ENCODE assay signal across 36 cellular contexts in genomic region chr12:3679831-3680230, GRCh38.
"Had no signal": no experiment of that assay in that cellular context is flagged by ENCODE, and none has a peak within 500 bp of the region (broad histone marks: within the 10 kb centered on the region; RNA-seq: fewer than 3 reads in every experiment).

No MANE protein-coding gene starts in this region.

- H3K4me3 Mint-ChIP-seq: activated B cell treated with CpG ODN at 0.5 μM for 24 hours; activated CD4-positive, alpha-beta memory T cell treated with anti-CD3 and anti-CD28 coated beads for 36 hours; activated CD4-positive, alpha-beta T cell treated with anti-CD3 and anti-CD28 coated beads, Interleukin-2, amount 10 ng/mL, durations not matched to agents 24 days and 14 days; activated CD8-positive, alpha-beta T cell treated with anti-CD3 and anti-CD28 coated beads for 36 hours; activated naive CD4-positive, alpha-beta T cell treated with anti-CD3 and anti-CD28 coated beads, Interleukin-2, amount 10 ng/mL, durations not matched to agents 7 days and 5 days; activated naive CD4-positive, alpha-beta T cell treated with anti-CD3 and anti-CD28 coated beads, Interleukin-2, amount 50 U/mL, for 24 hours; activated naive CD8-positive, alpha-beta T cell; activated naive CD8-positive, alpha-beta T cell treated with anti-CD3 and anti-CD28 coated beads, Interleukin-2, amount 10 ng/mL, durations not matched to agents 7 days and 5 days; activated naive CD8-positive, alpha-beta T cell treated with anti-CD3 and anti-CD28 coated beads, Interleukin-2, amount 50 U/mL, for 24 hours; activated T-helper 1 cell treated with anti-CD3 and anti-CD28 coated beads, Interleukin-12 subunit alpha, Interleukin-12 subunit beta, Interleukin-2, Interleukin-4 antibody, amounts not matched to agents 30 ng/mL and 10 ng/mL and 1 ng/mL, durations not matched to agents 14 hours and 24 hours and 36 hours; brain; central memory CD8-positive, alpha-beta T cell; T-helper 1 cell treated with Interleukin-12 subunit alpha and Interleukin-12 subunit beta and Interleukin-4 antibody, amounts not matched to agents 30 μg/mL and 1 μg/mL, for 36 hours; T-helper 2 cell treated with Interferon-gamma antibody and Interleukin-4, amounts not matched to agents 5 μg/mL and 100 μg/mL, for 36 hours had no signal

- H3K36me3 Mint-ChIP-seq: brain had no signal

- DNase-seq: activated B cell treated with CpG ODN at 0.5 μM for 24 hours; activated CD4-positive, alpha-beta memory T cell treated with anti-CD3 and anti-CD28 coated beads for 36 hours; activated CD4-positive, alpha-beta T cell treated with anti-CD3 and anti-CD28 coated beads for 4 hours; activated CD4-positive, alpha-beta T cell treated with anti-CD3 and anti-CD28 coated beads, Interleukin-2, amount 10 ng/mL, durations not matched to agents 24 days and 14 days; activated CD4-positive, alpha-beta T cell treated with anti-CD3 and anti-CD28 coated beads, Interleukin-2, amount 50 U/mL, for 1 hour; activated CD4-positive, alpha-beta T cell treated with anti-CD3 and anti-CD28 coated beads, Interleukin-2, amount 50 U/mL, for 4 hours; activated CD4-positive, CD25-positive, alpha-beta regulatory T cell treated with anti-CD3 and anti-CD28 coated beads, Interleukin-2, amount 50 U/mL, for 72 hours; activated CD8-positive, alpha-beta memory T cell treated with anti-CD3 and anti-CD28 coated beads, Interleukin-2, amount 50 U/mL, for 4 hours; activated CD8-positive, alpha-beta T cell treated with anti-CD3 and anti-CD28 coated beads for 36 hours; activated effector memory CD4-positive, alpha-beta T cell treated with Interleukin-2 at 50 U/mL for 16 hours; activated gamma-delta T cell; activated naive CD4-positive, alpha-beta T cell treated with anti-CD3 and anti-CD28 coated beads, Interleukin-2, amount 10 ng/mL, durations not matched to agents 7 days and 5 days; activated naive CD4-positive, alpha-beta T cell treated with Interleukin-2 at 50 U/mL for 16 hours; activated naive CD8-positive, alpha-beta T cell treated with anti-CD3 and anti-CD28 coated beads, Interleukin-2, amount 10 ng/mL, durations not matched to agents 7 days and 5 days; activated naive CD8-positive, alpha-beta T cell treated with anti-CD3 and anti-CD28 coated beads, Interleukin-2, amount 50 U/mL, for 24 hours; activated T-cell treated with anti-CD3 and anti-CD28 coated beads for 4 hours; activated T-cell treated with anti-CD3 and anti-CD28 coated beads, Interleukin-2, amount 50 U/mL, for 1 hour; activated T-cell treated with anti-CD3 and anti-CD28 coated beads, Interleukin-2, amount 50 U/mL, for 48 hours; amygdala; anterior cingulate cortex; caudate nucleus; cerebellar nuclear complex; T-helper 1 cell; T-helper 2 cell; T-helper 9 cell had no signal

- H3K4me1 Mint-ChIP-seq: activated B cell treated with CpG ODN at 0.5 μM for 24 hours; activated CD4-positive, alpha-beta T cell treated with anti-CD3 and anti-CD28 coated beads, Interleukin-2, amount 10 ng/mL, durations not matched to agents 24 days and 14 days; activated naive CD4-positive, alpha-beta T cell treated with anti-CD3 and anti-CD28 coated beads, Interleukin-2, amount 10 ng/mL, durations not matched to agents 7 days and 5 days; activated naive CD4-positive, alpha-beta T cell treated with anti-CD3 and anti-CD28 coated beads, Interleukin-2, amount 50 U/mL, for 24 hours; activated naive CD8-positive, alpha-beta T cell treated with anti-CD3 and anti-CD28 coated beads, Interleukin-2, amount 50 U/mL, for 24 hours had no signal

- H3K27ac Mint-ChIP-seq: activated B cell treated with CpG ODN at 0.5 μM for 24 hours; activated CD4-positive, alpha-beta memory T cell treated with anti-CD3 and anti-CD28 coated beads for 36 hours; activated CD4-positive, alpha-beta T cell treated with anti-CD3 and anti-CD28 coated beads, Interleukin-2, amount 10 ng/mL, durations not matched to agents 24 days and 14 days; activated CD8-positive, alpha-beta T cell treated with anti-CD3 and anti-CD28 coated beads for 36 hours; activated naive CD4-positive, alpha-beta T cell treated with anti-CD3 and anti-CD28 coated beads, Interleukin-2, amount 10 ng/mL, durations not matched to agents 7 days and 5 days; activated naive CD4-positive, alpha-beta T cell treated with anti-CD3 and anti-CD28 coated beads, Interleukin-2, amount 50 U/mL, for 24 hours; activated naive CD8-positive, alpha-beta T cell; activated naive CD8-positive, alpha-beta T cell treated with anti-CD3 and anti-CD28 coated beads, Interleukin-2, amount 10 ng/mL, durations not matched to agents 7 days and 5 days; activated naive CD8-positive, alpha-beta T cell treated with anti-CD3 and anti-CD28 coated beads, Interleukin-2, amount 50 U/mL, for 24 hours; activated T-helper 1 cell treated with anti-CD3 and anti-CD28 coated beads, Interleukin-12 subunit alpha, Interleukin-12 subunit beta, Interleukin-2, Interleukin-4 antibody, amounts not matched to agents 30 ng/mL and 10 ng/mL and 1 ng/mL, durations not matched to agents 14 hours and 24 hours and 36 hours; activated T-helper 2 cell treated with anti-CD3 and anti-CD28 coated beads, Interferon-gamma antibody, Interleukin-2, Interleukin-4, amounts not matched to agents 10 μg/mL and 5 μg/mL and 100 μg/mL, durations not matched to agents 14 hours and 24 hours and 36 hours; brain; T-helper 1 cell treated with Interleukin-12 subunit alpha and Interleukin-12 subunit beta and Interleukin-4 antibody, amounts not matched to agents 30 μg/mL and 1 μg/mL, for 36 hours; T-helper 2 cell treated with Interferon-gamma antibody and Interleukin-4, amounts not matched to agents 5 μg/mL and 100 μg/mL, for 36 hours had no signal

- ATAC-seq: activated CD8-positive, alpha-beta T cell treated with anti-CD3 and anti-CD28 coated beads for 36 hours; activated naive CD8-positive, alpha-beta T cell treated with anti-CD3 and anti-CD28 coated beads, Interleukin-2, amount 50 U/mL, for 24 hours had no signal

- H3K4me1 ChIP-seq: ascending aorta had no signal

- H3K9me3 Mint-ChIP-seq: activated B cell treated with CpG ODN at 0.5 μM for 24 hours; activated CD4-positive, alpha-beta memory T cell treated with anti-CD3 and anti-CD28 coated beads for 36 hours; activated CD4-positive, alpha-beta T cell treated with anti-CD3 and anti-CD28 coated beads, Interleukin-2, amount 10 ng/mL, durations not matched to agents 24 days and 14 days; activated CD8-positive, alpha-beta T cell treated with anti-CD3 and anti-CD28 coated beads for 36 hours; activated naive CD4-positive, alpha-beta T cell treated with anti-CD3 and anti-CD28 coated beads, Interleukin-2, amount 10 ng/mL, durations not matched to agents 7 days and 5 days; activated naive CD4-positive, alpha-beta T cell treated with anti-CD3 and anti-CD28 coated beads, Interleukin-2, amount 50 U/mL, for 24 hours; activated naive CD8-positive, alpha-beta T cell treated with anti-CD3 and anti-CD28 coated beads, Interleukin-2, amount 10 ng/mL, durations not matched to agents 7 days and 5 days; activated naive CD8-positive, alpha-beta T cell treated with anti-CD3 and anti-CD28 coated beads, Interleukin-2, amount 50 U/mL, for 24 hours; activated T-helper 1 cell treated with anti-CD3 and anti-CD28 coated beads, Interleukin-12 subunit alpha, Interleukin-12 subunit beta, Interleukin-2, Interleukin-4 antibody, amounts not matched to agents 30 ng/mL and 10 ng/mL and 1 ng/mL, durations not matched to agents 14 hours and 24 hours and 36 hours; activated T-helper 2 cell treated with anti-CD3 and anti-CD28 coated beads, Interferon-gamma antibody, Interleukin-2, Interleukin-4, amounts not matched to agents 10 μg/mL and 5 μg/mL and 100 μg/mL, durations not matched to agents 14 hours and 24 hours and 36 hours; brain; central memory CD8-positive, alpha-beta T cell; T-helper 1 cell treated with Interleukin-12 subunit alpha and Interleukin-12 subunit beta and Interleukin-4 antibody, amounts not matched to agents 30 μg/mL and 1 μg/mL, for 36 hours; T-helper 2 cell treated with Interferon-gamma antibody and Interleukin-4, amounts not matched to agents 5 μg/mL and 100 μg/mL, for 36 hours had no signal

- H3K27me3 ChIP-seq: ascending aorta, cardiac muscle cell had no signal

- H3K9me3 ChIP-seq: ascending aorta had no signal

- H3K27ac ChIP-seq: ascending aorta, cardiac muscle cell, VCaP had no signal

- H3K27me3 Mint-ChIP-seq: activated B cell treated with CpG ODN at 0.5 μM for 24 hours; activated CD4-positive, alpha-beta memory T cell treated with anti-CD3 and anti-CD28 coated beads for 36 hours; activated CD4-positive, alpha-beta T cell treated with anti-CD3 and anti-CD28 coated beads, Interleukin-2, amount 10 ng/mL, durations not matched to agents 24 days and 14 days; activated CD8-positive, alpha-beta T cell treated with anti-CD3 and anti-CD28 coated beads for 36 hours; activated naive CD4-positive, alpha-beta T cell treated with anti-CD3 and anti-CD28 coated beads, Interleukin-2, amount 10 ng/mL, durations not matched to agents 7 days and 5 days; activated naive CD4-positive, alpha-beta T cell treated with anti-CD3 and anti-CD28 coated beads, Interleukin-2, amount 50 U/mL, for 24 hours; activated naive CD8-positive, alpha-beta T cell; activated naive CD8-positive, alpha-beta T cell treated with anti-CD3 and anti-CD28 coated beads, Interleukin-2, amount 10 ng/mL, durations not matched to agents 7 days and 5 days; activated naive CD8-positive, alpha-beta T cell treated with anti-CD3 and anti-CD28 coated beads, Interleukin-2, amount 50 U/mL, for 24 hours; central memory CD8-positive, alpha-beta T cell had no signal

- H3K4me3 ChIP-seq: ascending aorta, cardiac muscle cell had no signal

- H3K36me3 ChIP-seq: ascending aorta, cardiac muscle cell had no signal
